ENCODE assay signal across 8 cellular contexts in the genomic region with DNA sequence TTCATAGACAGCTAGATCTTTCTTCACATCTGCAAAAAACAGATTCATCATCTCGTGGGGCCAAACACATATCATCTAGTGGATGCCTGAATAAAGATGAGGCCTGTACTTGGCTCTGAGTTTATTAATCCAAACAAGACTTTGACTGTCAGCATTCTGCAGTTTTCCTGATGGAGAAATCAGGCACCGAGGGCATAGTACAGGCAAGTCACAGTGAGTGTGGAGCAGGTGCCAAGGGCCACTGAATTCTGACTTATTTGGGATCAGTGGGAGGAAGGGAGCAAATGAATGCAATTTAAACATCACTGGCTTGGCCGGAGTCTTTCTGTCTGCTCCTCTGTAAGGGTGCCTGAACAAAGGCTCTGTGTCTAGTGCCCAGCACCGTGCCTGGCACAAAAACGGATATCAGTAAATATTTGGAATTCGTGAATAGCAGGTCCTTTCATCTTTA. TPM values are rescaled to one million over a fixed set of nuclear protein-coding genes. Genes with fewer than 3 reads are reported as not detected.
DNase-seq lines count a peak whose midpoint lies in the region; ATAC-seq and TF ChIP-seq lines count a peak whose summit lies in the region.

No MANE protein-coding gene starts in this region.

- H3K9ac ChIP-seq in ES-I3 (ENCODE audit: low read depth, low read length) (peak overlapping the region; percentile 82), parathyroid adenoma (no peak overlapping the region)

- H3K36me3 ChIP-seq in ES-I3 (ENCODE audit: insufficient read depth, low read length) (no peaks in the 10 kb centered on the region), SJCRH30 (no peaks in the 10 kb centered on the region), parathyroid adenoma (ENCODE audit: control insufficient read depth, insufficient read depth, low read length) (no peaks in the 10 kb centered on the region)

- peak in 1 of 2 experiments; percentile 26 for DNase-seq in SJCRH30
- peak; percentile 59 for DNase-seq in fibroblast of gingiva (ENCODE audit: low read depth)
- DNase-seq in Kasumi-1 (lab: John Stamatoyannopoulos, UW), result no peak

- no peak for TF ChIP-seq CTCF in parathyroid adenoma (IDR thresholded peaks at IDR 0.05)

- H3K27me3 ChIP-seq in SJCRH30 (no peaks in the 10 kb centered on the region), parathyroid adenoma (ENCODE audit: control insufficient read depth, insufficient read depth, low read length) (no peaks in the 10 kb centered on the region)

- peaks cover 36% of the 10 kb centered on the region for H3K79me2 ChIP-seq in parathyroid adenoma

- H3K4me3 ChIP-seq in SJCRH30 (peak overlapping the region; percentile 91), parathyroid adenoma (ENCODE audit: low read depth, low read length) (peak overlapping the region; percentile 94)

- no peak for ATAC-seq in GM19395 (IDR thresholded peaks at IDR 0.05; ENCODE audit: unreplicated experiment)
- ATAC-seq in GM21390 (IDR thresholded peaks at IDR 0.05; ENCODE audit: unreplicated experiment), result no peak
- ATAC-seq in HG03095 (IDR thresholded peaks at IDR 0.05; ENCODE audit: unreplicated experiment), result no peak

- H3K4me2 ChIP-seq in parathyroid adenoma (ENCODE audit: low read length), result peak overlapping the region; percentile 87

- H3K9me3 ChIP-seq in ES-I3 (ENCODE audit: control insufficient read depth, insufficient read depth, low read length) (no peaks in the 10 kb centered on the region), SJCRH30 (replicated peaks) (no peaks in the 10 kb centered on the region), parathyroid adenoma (ENCODE audit: control insufficient read depth, low read length) (no peaks in the 10 kb centered on the region)

- peaks cover 4% of the 10 kb centered on the region for H3K4me1 ChIP-seq in ES-I3 (ENCODE audit: insufficient read depth, low read length)
- H3K4me1 ChIP-seq in SJCRH30, result peaks cover 9% of the 10 kb centered on the region; the same call in 1 of the 2 replicates
- H3K4me1 ChIP-seq in parathyroid adenoma, result peaks cover 8% of the 10 kb centered on the region

- no peak overlapping the region for H2AFZ ChIP-seq in parathyroid adenoma

- H3K27ac ChIP-seq in SJCRH30, result no peak overlapping the region
- H3K27ac ChIP-seq in parathyroid adenoma, result peak overlapping the region; percentile 75

RNA-seq across cellular contexts. Expression of a gene that starts 1.0 kb away (rescaled TPM):
- total RNA-seq in SJCRH30 (2014; rRNA removed; shearing (Covaris generic)), result 116 and 119 TPM in 2 replicates
